26 cellular contexts compared by ENCODE assay signal in genomic region chr2:184338776-184339175, GRCh38.
"Had no signal": no experiment of that assay in that cellular context is flagged by ENCODE, and none has a peak within 500 bp of the region (broad histone marks: within the 10 kb centered on the region; RNA-seq: fewer than 3 reads in every experiment).

No MANE protein-coding gene starts in this region.

- DNase-seq: activated B cell treated with CpG ODN at 0.5 μM for 24 hours; activated CD4-positive, alpha-beta T cell treated with anti-CD3 and anti-CD28 coated beads for 36 hours; activated CD4-positive, alpha-beta T cell treated with anti-CD3 and anti-CD28 coated beads, Interleukin-2, amount 50 U/mL, for 4 hours; activated CD8-positive, alpha-beta memory T cell treated with anti-CD3 and anti-CD28 coated beads for 24 hours; activated CD8-positive, alpha-beta memory T cell treated with anti-CD3 and anti-CD28 coated beads, Interleukin-2, amount 50 U/mL, for 4 hours; activated T-cell treated with anti-CD3 and anti-CD28 coated beads, Interleukin-2, amount 50 U/mL, for 24 hours; aorta; effector memory CD4-positive, alpha-beta T cell; foreskin melanocyte; kidney; lower lobe of right lung; naive B cell; posterior cingulate gyrus; sigmoid colon; stimulated activated CD4-positive, alpha-beta T cell treated with anti-CD3 and anti-CD28 coated beads, Interleukin-2, amount 100 ng/mL, for 48 hours; stimulated activated CD8-positive, alpha-beta memory T cell treated with anti-CD3 and anti-CD28 coated beads, Interleukin-4, amount 100 ng/mL, for 48 hours; stimulated activated naive B cell treated with anti-CD40 and anti-IgM and Interleukin-4, amounts not matched to agents 10 μg/mL and 1 μg/mL and 100 μg/mL, for 72 hours; testis; trophoblast cell; uterus had no signal

- H3K36me3 ChIP-seq: lower lobe of right lung, sigmoid colon, uterus had no signal

- H3K4me3 Mint-ChIP-seq: activated B cell treated with CpG ODN at 0.5 μM for 24 hours; activated CD4-positive, alpha-beta T cell treated with anti-CD3 and anti-CD28 coated beads for 36 hours; activated T-cell treated with anti-CD3 and anti-CD28 coated beads, Interleukin-2, amount 50 U/mL, for 24 hours; activated T-helper 17 cell treated with anti-CD3 and anti-CD28 coated beads, Interleukin-2, amount 50 U/mL, for 72 hours; brain; dendritic cell treated with granulocyte-macrophage colony-stimulating factor and Interleukin-4, amounts not matched to agents 40 ng/mL and 50 ng/mL, for 4 days; naive B cell; stimulated activated naive B cell treated with anti-CD40 and anti-IgM and Interleukin-4, amounts not matched to agents 10 μg/mL and 1 μg/mL and 100 μg/mL, for 72 hours had no signal

- H3K27me3 ChIP-seq: sigmoid colon, testis, uterus had no signal

- H3K4me1 Mint-ChIP-seq: activated B cell treated with CpG ODN at 0.5 μM for 24 hours; activated CD4-positive, alpha-beta T cell treated with anti-CD3 and anti-CD28 coated beads for 36 hours; activated T-helper 17 cell treated with anti-CD3 and anti-CD28 coated beads, Interleukin-2, amount 50 U/mL, for 72 hours; naive B cell; stimulated activated naive B cell treated with anti-CD40 and anti-IgM and Interleukin-4, amounts not matched to agents 10 μg/mL and 1 μg/mL and 100 μg/mL, for 72 hours had no signal

- ATAC-seq: activated CD4-positive, alpha-beta T cell treated with anti-CD3 and anti-CD28 coated beads for 36 hours; activated naive CD4-positive, alpha-beta T cell treated with anti-CD3 and anti-CD28 coated beads, Interleukin-2, amount 50 U/mL, for 72 hours; activated T-helper 17 cell treated with anti-CD3 and anti-CD28 coated beads, Interleukin-2, amount 50 U/mL, for 72 hours; esophagus mucosa; left lobe of liver; lower lobe of right lung; stimulated activated naive B cell treated with anti-CD40 and anti-IgM and Interleukin-4, amounts not matched to agents 10 μg/mL and 1 μg/mL and 100 μg/mL, for 72 hours had no signal

- H3K4me1 ChIP-seq: lower lobe of right lung, sigmoid colon, testis, uterus had no signal

- H3K27ac ChIP-seq: lower lobe of right lung, sigmoid colon, testis, uterus had no signal

- H3K4me3 ChIP-seq: lower lobe of right lung, sigmoid colon, testis, uterus had no signal

- H3K9me3 ChIP-seq: lower lobe of right lung, sigmoid colon, testis, uterus had no signal

- H3K27me3 Mint-ChIP-seq: activated B cell treated with CpG ODN at 0.5 μM for 24 hours; activated CD4-positive, alpha-beta T cell treated with anti-CD3 and anti-CD28 coated beads for 36 hours; activated T-cell treated with anti-CD3 and anti-CD28 coated beads, Interleukin-2, amount 50 U/mL, for 24 hours; activated T-helper 17 cell treated with anti-CD3 and anti-CD28 coated beads, Interleukin-2, amount 50 U/mL, for 72 hours; brain; dendritic cell treated with granulocyte-macrophage colony-stimulating factor and Interleukin-4, amounts not matched to agents 40 ng/mL and 50 ng/mL, for 4 days; naive B cell; stimulated activated naive B cell treated with anti-CD40 and anti-IgM and Interleukin-4, amounts not matched to agents 10 μg/mL and 1 μg/mL and 100 μg/mL, for 72 hours had no signal

- H3K27ac Mint-ChIP-seq: activated B cell treated with CpG ODN at 0.5 μM for 24 hours; activated CD4-positive, alpha-beta T cell treated with anti-CD3 and anti-CD28 coated beads for 36 hours; activated naive CD4-positive, alpha-beta T cell treated with anti-CD3 and anti-CD28 coated beads, Interleukin-2, amount 50 U/mL, for 72 hours; activated T-cell treated with anti-CD3 and anti-CD28 coated beads, Interleukin-2, amount 50 U/mL, for 24 hours; activated T-helper 17 cell treated with anti-CD3 and anti-CD28 coated beads, Interleukin-2, amount 50 U/mL, for 72 hours; brain; dendritic cell treated with granulocyte-macrophage colony-stimulating factor and Interleukin-4, amounts not matched to agents 40 ng/mL and 50 ng/mL, for 4 days; naive B cell; stimulated activated naive B cell treated with anti-CD40 and anti-IgM and Interleukin-4, amounts not matched to agents 10 μg/mL and 1 μg/mL and 100 μg/mL, for 72 hours had no signal

- H3K9me3 Mint-ChIP-seq: activated B cell treated with CpG ODN at 0.5 μM for 24 hours; activated T-cell treated with anti-CD3 and anti-CD28 coated beads, Interleukin-2, amount 50 U/mL, for 24 hours; activated T-helper 17 cell treated with anti-CD3 and anti-CD28 coated beads, Interleukin-2, amount 50 U/mL, for 72 hours; brain; dendritic cell treated with granulocyte-macrophage colony-stimulating factor and Interleukin-4, amounts not matched to agents 40 ng/mL and 50 ng/mL, for 4 days; stimulated activated naive B cell treated with anti-CD40 and anti-IgM and Interleukin-4, amounts not matched to agents 10 μg/mL and 1 μg/mL and 100 μg/mL, for 72 hours had no signal

- H3K36me3 Mint-ChIP-seq: activated naive CD4-positive, alpha-beta T cell treated with anti-CD3 and anti-CD28 coated beads, Interleukin-2, amount 50 U/mL, for 72 hours; brain; naive B cell; stimulated activated naive B cell treated with anti-CD40 and anti-IgM and Interleukin-4, amounts not matched to agents 10 μg/mL and 1 μg/mL and 100 μg/mL, for 72 hours had no signal
